ENCODE assay signal across 9 cellular contexts in genomic region chr3:153052096-153052460, GRCh38.
DNase-seq lines count a peak whose midpoint lies in the region; ATAC-seq and TF ChIP-seq lines count a peak whose summit lies in the region.
"Had no signal": no experiment of that assay in that cellular context is flagged by ENCODE, and none has a peak within 500 bp of the region (broad histone marks: within the 10 kb centered on the region; RNA-seq: fewer than 3 reads in every experiment).

No MANE protein-coding gene starts in this region.

- peak; percentile 58 for ATAC-seq in HG02588 (IDR thresholded peaks at IDR 0.05; ENCODE audit: unreplicated experiment)
- ATAC-seq in foreskin keratinocyte: peak; percentile 93
- no peak for ATAC-seq in HG02798 (IDR thresholded peaks at IDR 0.05; ENCODE audit: poor library complexity, unreplicated experiment)
- ATAC-seq in GM21786 (IDR thresholded peaks at IDR 0.05; ENCODE audit: unreplicated experiment): no peak

- H3K27me3 ChIP-seq in SJSA1 (replicated peaks) (no peaks in the 10 kb centered on the region), foreskin keratinocyte (no peaks in the 10 kb centered on the region)

- H3K4me1 ChIP-seq in SJSA1 (replicated peaks) (peaks cover 21% of the 10 kb centered on the region), foreskin keratinocyte (peaks cover 17% of the 10 kb centered on the region)

- peak; percentile 73 to 83 for DNase-seq in SJSA1 (ENCODE audit: low read depth in 1 of 2, low spot score in 2 of 2)
- peak; percentile 98 to 99 for DNase-seq in foreskin keratinocyte
- peak; percentile 87 for DNase-seq in stromal cell of bone marrow (ENCODE audit: low read depth)
- no peak for DNase-seq in NCI-H1694 treated with DMSO at 0.1 percent for 48 hours (lab: John Stamatoyannopoulos, UW)
- DNase-seq in NCI-H524 (lab: John Stamatoyannopoulos, UW): no peak
- DNase-seq: substantia nigra had no signal

- no peak for TF ChIP-seq CTCF in foreskin keratinocyte (conservative IDR thresholded peaks at IDR 0.05)

- H3K36me3 ChIP-seq in SJSA1: no peaks in the 10 kb centered on the region

- no peak overlapping the region for H3K4me3 ChIP-seq in SJSA1

- H3K27ac ChIP-seq in SJSA1 (peak overlapping the region; percentile 73), foreskin keratinocyte (peak overlapping the region; percentile 94)

- no peaks in the 10 kb centered on the region for H3K9me3 ChIP-seq in SJSA1 (replicated peaks)

Comparison
In these comparisons a context has a peak if more than half of its experiments do, and no peak if none do; other contexts are left out.
1. ATAC-seq: peak in HG02588 (single experiment) and foreskin keratinocyte (single experiment); none in HG02798 (single experiment) and GM21786 (single experiment).
2. DNase-seq: peak in SJSA1 (2 of 2), foreskin keratinocyte (2 of 2) and stromal cell of bone marrow (single experiment); none in NCI-H1694 treated with DMSO at 0.1 percent for 48 hours (single experiment) and NCI-H524 (0 of 2).